ENCODE assay signal across 8 cellular contexts in the genomic region with DNA sequence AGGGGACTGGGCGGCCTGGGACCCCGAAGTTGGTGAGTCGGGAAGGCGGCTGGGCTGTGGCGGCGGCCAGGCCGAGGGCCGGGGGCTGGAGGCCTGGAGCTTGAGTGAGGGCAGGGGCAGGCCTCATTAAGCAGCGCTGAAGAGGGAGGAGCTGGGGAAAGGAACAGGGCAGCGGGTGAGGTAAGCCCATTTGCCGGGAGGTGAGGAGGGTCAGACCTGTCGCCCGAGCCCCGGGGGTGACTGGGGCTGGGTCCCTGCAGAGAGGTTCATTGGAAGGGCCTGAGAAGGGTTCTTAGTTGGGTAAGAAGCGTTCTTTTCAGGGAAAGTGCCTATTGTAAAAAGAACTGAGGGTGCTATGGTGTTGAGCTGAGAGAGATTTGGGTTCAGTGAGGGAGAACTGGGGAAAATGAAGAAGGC. TPM values are rescaled to one million over a fixed set of nuclear protein-coding genes. Genes with fewer than 3 reads are reported as not detected.
A peak's percentile ranks its signal among the peaks of the same experiment; 100 is the strongest.
DNase-seq lines count a peak whose midpoint lies in the region; ATAC-seq and TF ChIP-seq lines count a peak whose summit lies in the region.

No MANE protein-coding gene starts in this region.

- H3K79me2 ChIP-seq in MM.1S (ENCODE audit: low read length) = peaks cover 40% of the 10 kb centered on the region

- H3K4me2 ChIP-seq in MM.1S (ENCODE audit: low read depth, low read length) = peak overlapping the region; percentile 71

- TF ChIP-seq POLR2A in prostate gland (IDR thresholded peaks at IDR 0.05) = no peak

- DNase-seq in DMS 273 (lab: John Stamatoyannopoulos, UW; ENCODE audit: unreplicated experiment) (peak; percentile 49), DMS 273 treated with DMSO at 0.1 percent for 48 hours (lab: John Stamatoyannopoulos, UW) (no peak), H7 (peak; percentile 80), MM.1S (peak; percentile 48), Right ventricle myocardium superior (no peak), prostate gland (ENCODE audit: low spot score) (peak; percentile 37)
- peak; percentile 16 for DNase-seq in activated T-helper 9 cell treated with anti-CD3 and anti-CD28 coated beads, Interleukin-2, amount 50 U/mL, for 16 hours (ENCODE audit: low read depth)
- DNase-seq in NK-92 treated with Interleukin-12 subunit alpha and Interleukin-12 subunit beta, amount 100 ng/mL, for 24 hours (lab: John Stamatoyannopoulos, UW) = no peak

- under 1% methylated on average over 15 of the region's 15 CpGs for WGBS in prostate gland

- peak overlapping the region; percentile 35; the same call in 1 of the 2 replicates for H3K27ac ChIP-seq in MM.1S (ENCODE audit: low read length)
- peak overlapping the region; percentile 94 to 98 for H3K27ac ChIP-seq in prostate gland

- ATAC-seq in Right ventricle myocardium superior (ENCODE audit: poor library complexity) = peak; percentile 63

- no peak for TF ChIP-seq CTCF in MM.1S (IDR thresholded peaks at IDR 0.05; ENCODE audit: low read length)
- no peak for TF ChIP-seq CTCF in prostate gland (IDR thresholded peaks at IDR 0.05)

- peak overlapping the region; percentile 88 for H3K4me3 ChIP-seq in H7 (ENCODE audit: insufficient read depth, low read depth, low read length)
- H3K4me3 ChIP-seq in MM.1S (ENCODE audit: low read length) = peak overlapping the region; percentile 84
- peak overlapping the region; percentile 76 to 94 for H3K4me3 ChIP-seq in prostate gland

- peak overlapping the region; percentile 84 for H2AFZ ChIP-seq in MM.1S (ENCODE audit: low read length)

- peaks cover 12% of the 10 kb centered on the region for H3F3A ChIP-seq in MM.1S (ENCODE audit: insufficient read depth, low read length)

- H3K36me3 ChIP-seq in H7 (replicated peaks; ENCODE audit: control insufficient read depth, insufficient read depth, low read length) (peaks cover 10% of the 10 kb centered on the region), MM.1S (replicated peaks; ENCODE audit: insufficient read depth, low read length) (no peaks in the 10 kb centered on the region), prostate gland (no peaks in the 10 kb centered on the region)

- intact Hi-C loops in Right ventricle myocardium superior (cut with DNase I) = no loop called here
- intact Hi-C loops in prostate gland (cut with DNase I) = no loop called here

- H4K20me1 ChIP-seq in MM.1S (ENCODE audit: insufficient read depth, low read length) = no peaks in the 10 kb centered on the region

- H3K9ac ChIP-seq in MM.1S (ENCODE audit: low read length) = peak overlapping the region; percentile 78

- H3K4me1 ChIP-seq in MM.1S (ENCODE audit: low read length) = peaks cover 19% of the 10 kb centered on the region
- no peaks in the 10 kb centered on the region for H3K4me1 ChIP-seq in prostate gland (replicated peaks)

- H3K27me3 ChIP-seq in H7 (ENCODE audit: control insufficient read depth, insufficient read depth, low read length) = no peaks in the 10 kb centered on the region
- no peaks in the 10 kb centered on the region for H3K27me3 ChIP-seq in MM.1S (replicated peaks; ENCODE audit: insufficient read depth, low read length)
- no peaks in the 10 kb centered on the region for H3K27me3 ChIP-seq in prostate gland (replicated peaks; ENCODE audit: insufficient read depth)

- H3K9me3 ChIP-seq in MM.1S (replicated peaks; ENCODE audit: insufficient read depth, low read length) (no peaks in the 10 kb centered on the region), prostate gland (no peaks in the 10 kb centered on the region)

- no peaks in the 10 kb centered on the region for H3K9me2 ChIP-seq in MM.1S (replicated peaks; ENCODE audit: insufficient read depth, low read length)

RNA-seq across cellular contexts. Expression of a gene that starts 0.4 kb away (rescaled TPM):
- 52.1 and 52.4 TPM in 2 replicates for total RNA-seq in H7 (2014; rRNA removed; shearing (Covaris generic))
- 111 TPM for total RNA-seq in Right ventricle myocardium superior
- total RNA-seq in prostate gland = 100 to 1,000 TPM in 1 of 2 donors, 10 to 100 TPM in 1; 82.5 to 191 TPM

RNA-seq across cellular contexts. Expression of a gene that starts 7.7 kb away (rescaled TPM):
- 63.3 and 68.0 TPM in 2 replicates for total RNA-seq in H7 (2014; rRNA removed; shearing (Covaris generic))
- total RNA-seq in Right ventricle myocardium superior (7.9 TPM), prostate gland (10 to 100 TPM; 24.3 to 28.2 TPM)

RNA-seq across cellular contexts. Expression of a gene that starts 8.5 kb away (rescaled TPM):
- total RNA-seq in H7 (2014; rRNA removed; shearing (Covaris generic)) = 28.4 and 38.1 TPM in 2 replicates
- 0.83 TPM for total RNA-seq in Right ventricle myocardium superior
- 1 to 10 TPM in 1 of 2 donors, under 1 TPM in 1; 0.18 to 8.6 TPM for total RNA-seq in prostate gland

RNA-seq across cellular contexts. Expression of a gene that starts 22.8 kb away (rescaled TPM):
- total RNA-seq in H7 (2014; rRNA removed; shearing (Covaris generic)) = 24.0 and 27.2 TPM in 2 replicates
- total RNA-seq in Right ventricle myocardium superior (29.7 TPM), prostate gland (10 to 100 TPM; 23.6 to 49.6 TPM)

RNA-seq across cellular contexts. Expression of a gene that starts 43.4 kb away (rescaled TPM):
- 7.9 and 10.9 TPM in 2 replicates for total RNA-seq in H7 (2014; rRNA removed; shearing (Covaris generic))
- total RNA-seq in Right ventricle myocardium superior (9.5 TPM), prostate gland (100 to 1,000 TPM in 1 of 2 donors, 10 to 100 TPM in 1; 74.9 to 161 TPM)

Comparison
In these comparisons a context has a peak if more than half of its experiments do, and no peak if none do; other contexts are left out.
1. DNase-seq: peak in DMS 273 (single experiment), H7 (single experiment), MM.1S (single experiment), activated T-helper 9 cell treated with anti-CD3 and anti-CD28 coated beads, Interleukin-2, amount 50 U/mL, for 16 hours (single experiment) and prostate gland (single experiment); none in DMS 273 treated with DMSO at 0.1 percent for 48 hours (single experiment), Right ventricle myocardium superior (single experiment) and NK-92 treated with Interleukin-12 subunit alpha and Interleukin-12 subunit beta, amount 100 ng/mL, for 24 hours (single experiment).
2. Peak in every context shown above with its lines, with median percentiles within 50 percentile points of each other: H3K4me3 ChIP-seq.